8 cellular contexts compared by ENCODE assay signal in the genomic region with DNA sequence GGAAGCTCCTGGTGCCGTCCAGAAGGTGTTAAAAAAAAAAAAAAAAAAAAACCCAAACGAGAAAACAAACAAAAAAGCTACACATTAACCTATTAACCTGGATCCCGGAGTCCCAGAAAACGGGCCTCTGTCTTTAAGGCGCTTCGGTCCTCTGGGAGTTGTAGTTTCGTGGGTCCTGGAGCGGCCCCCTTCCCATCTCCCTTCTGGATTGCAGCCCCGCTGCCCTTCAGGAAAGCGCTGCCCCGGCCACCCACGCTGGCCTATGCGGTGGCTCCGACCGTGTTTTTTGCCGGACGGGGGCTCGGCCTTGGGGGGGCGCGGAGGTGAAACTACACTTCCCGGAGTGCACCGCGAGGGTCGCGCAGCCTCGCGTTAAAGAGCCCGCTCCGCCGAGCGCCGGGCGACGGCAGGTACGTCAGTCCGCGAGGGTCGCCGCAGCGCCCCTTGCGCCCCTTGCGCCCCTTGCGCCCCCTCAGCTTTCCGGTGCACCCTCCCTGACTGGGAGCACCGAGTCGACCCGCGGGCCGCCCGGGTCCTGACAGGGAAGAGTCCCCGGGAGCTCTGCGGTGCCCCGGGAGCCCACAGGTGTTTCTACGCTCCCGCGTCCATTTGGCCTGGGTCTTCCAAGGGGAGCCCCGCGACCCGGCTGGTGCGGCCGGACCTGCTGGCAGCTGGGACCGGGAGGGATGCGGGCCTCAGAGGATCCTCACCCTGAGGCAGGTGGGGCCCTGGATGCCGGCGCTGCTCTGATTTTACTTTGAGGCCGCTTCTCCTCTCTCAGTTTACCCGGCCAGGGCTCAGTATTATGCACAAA. TPM values are rescaled to one million over a fixed set of nuclear protein-coding genes. Genes with fewer than 3 reads are reported as not detected.
DNase-seq lines count a peak whose midpoint lies in the region; ATAC-seq and TF ChIP-seq lines count a peak whose summit lies in the region.

A gene (plus strand): TSS at position 375 of the 814 bp plus-strand sequence. CDS start 8,596 bp downstream, outside the sequence.

- H4K91ac ChIP-seq in trophoblast cell (ENCODE audit: low read depth, low read length) = peak within 1 kb of the TSS; percentile 100

- H4K12ac ChIP-seq in trophoblast cell (ENCODE audit: low read depth, low read length) = peak within 1 kb of the TSS; percentile 98

- no peaks in the 10 kb centered on the region for H3K27me3 Mint-ChIP-seq in activated naive CD8-positive, alpha-beta T cell

- H2AFZ ChIP-seq in trophoblast cell (ENCODE audit: insufficient read depth, low read length, poor library complexity) = peak within 1 kb of the TSS; percentile 96

- TF ChIP-seq EP300 in tibial nerve (IDR thresholded peaks at IDR 0.05) = peak; percentile 18 to 49

- peak within 1 kb of the TSS; percentile 98 for H4K8ac ChIP-seq in trophoblast cell (ENCODE audit: low read depth, low read length)

- H2AK5ac ChIP-seq in trophoblast cell (ENCODE audit: low read length) = no peak within 1 kb of the TSS

- no peaks in the 10 kb centered on the region for H3K79me2 ChIP-seq in DOHH2 (ENCODE audit: control insufficient read depth, low read length)
- peaks cover 5% of the 10 kb centered on the region for H3K79me2 ChIP-seq in trophoblast cell (ENCODE audit: control insufficient read depth, insufficient read depth, low read length, poor library complexity)

- no peaks in the 10 kb centered on the region for H3K36me3 Mint-ChIP-seq in activated naive CD8-positive, alpha-beta T cell

- H3K9me2 ChIP-seq in DOHH2 (replicated peaks; ENCODE audit: control insufficient read depth, low read length) = no peaks in the 10 kb centered on the region

- peak within 1 kb of the TSS; percentile 94 for H3K4me3 Mint-ChIP-seq in activated naive CD8-positive, alpha-beta T cell

- H3K27ac ChIP-seq in DOHH2 (ENCODE audit: low read depth, low read length) (peak within 1 kb of the TSS; percentile 74), cardiac muscle cell (peak within 1 kb of the TSS; percentile 100), trophoblast cell (ENCODE audit: low read depth, low read length) (peak within 1 kb of the TSS; percentile 97), tibial nerve (peak within 1 kb of the TSS; percentile 89 to 97 (median 93))

- H3K9ac ChIP-seq in trophoblast cell (ENCODE audit: low read length) = peak within 1 kb of the TSS; percentile 100

- no peak for TF ChIP-seq POLR2A in tibial nerve (IDR thresholded peaks at IDR 0.05)

- peak within 1 kb of the TSS; percentile 82 for H3K4me3 ChIP-seq in DOHH2 (ENCODE audit: low read length)
- H3K4me3 ChIP-seq in cardiac muscle cell = peak within 1 kb of the TSS; percentile 54
- peak within 1 kb of the TSS; percentile 95 for H3K4me3 ChIP-seq in trophoblast cell (ENCODE audit: low read depth, low read length)
- peak within 1 kb of the TSS; percentile 67 to 96 (median 84) for H3K4me3 ChIP-seq in tibial nerve

- H2BK120ac ChIP-seq in trophoblast cell (ENCODE audit: insufficient read depth, low read length, poor library complexity) = peak within 1 kb of the TSS; percentile 100

- DNase-seq in HuH-7 (ENCODE audit: low spot score) (peak; percentile 99), SK-N-DZ (ENCODE audit: low spot score) (peak; percentile 87), cardiac muscle cell (ENCODE audit: low read depth in 1 of 2, low spot score in 1 of 2) (peak; percentile 72 to 88), trophoblast cell (peak in 1 of 2 donors; percentile 67), tibial nerve (ENCODE audit: low spot score in 2 of 2) (peak in 1 of 2 donors; percentile 53)

- peak within 1 kb of the TSS; percentile 100 for H3K18ac ChIP-seq in trophoblast cell (ENCODE audit: low read length)

- peaks cover 24% of the 10 kb centered on the region for H3K4me1 Mint-ChIP-seq in activated naive CD8-positive, alpha-beta T cell (ENCODE audit: low read depth)

- H3K27me3 ChIP-seq in DOHH2 (ENCODE audit: control insufficient read depth, low read length) (no peaks in the 10 kb centered on the region), cardiac muscle cell (no peaks in the 10 kb centered on the region), trophoblast cell (ENCODE audit: insufficient read depth, low read length) (no peaks in the 10 kb centered on the region), tibial nerve (no peaks in the 10 kb centered on the region)

- H3K27ac Mint-ChIP-seq in activated naive CD8-positive, alpha-beta T cell = peak within 1 kb of the TSS; percentile 90

- H3K23ac ChIP-seq in trophoblast cell (ENCODE audit: low read length) = no peak within 1 kb of the TSS

- no peaks in the 10 kb centered on the region for H3K36me3 ChIP-seq in DOHH2 (ENCODE audit: control insufficient read depth, low read length)
- H3K36me3 ChIP-seq in cardiac muscle cell = no peaks in the 10 kb centered on the region
- H3K36me3 ChIP-seq in trophoblast cell (ENCODE audit: control insufficient read depth in 1 of 2, insufficient read depth in 2 of 2, low read length in 2 of 2) = no peaks in the 10 kb centered on the region
- no peaks in the 10 kb centered on the region for H3K36me3 ChIP-seq in tibial nerve

- H3K4ac ChIP-seq in trophoblast cell (ENCODE audit: low read depth, low read length) = peak within 1 kb of the TSS; percentile 93

- H3K79me1 ChIP-seq in trophoblast cell (ENCODE audit: low read length) = peaks cover 7% of the 10 kb centered on the region

- H3K14ac ChIP-seq in trophoblast cell (ENCODE audit: low read length) = peak within 1 kb of the TSS; percentile 98

- peaks cover 3% of the 10 kb centered on the region; the same call in 1 of the 2 replicates for H3F3A ChIP-seq in DOHH2 (ENCODE audit: control insufficient read depth, insufficient read depth)

- H3K9me3 ChIP-seq in DOHH2 (ENCODE audit: control insufficient read depth, insufficient read depth, low read length) (no peaks in the 10 kb centered on the region), cardiac muscle cell (ENCODE audit: low read depth) (no peaks in the 10 kb centered on the region), trophoblast cell (ENCODE audit: insufficient read depth, low read depth, low read length) (peaks cover 3% of the 10 kb centered on the region), tibial nerve (no peaks in the 10 kb centered on the region)

- peak within 1 kb of the TSS; percentile 100 for H2BK5ac ChIP-seq in trophoblast cell (ENCODE audit: low read depth, low read length, poor library complexity)

- peak; percentile 81 for ATAC-seq in GM21515 (IDR thresholded peaks at IDR 0.05; ENCODE audit: unreplicated experiment)

- H3K4me1 ChIP-seq in DOHH2 (ENCODE audit: control insufficient read depth, low read length) (peaks cover 19% of the 10 kb centered on the region), cardiac muscle cell (ENCODE audit: low read depth) (peaks cover 8% of the 10 kb centered on the region), trophoblast cell (ENCODE audit: control insufficient read depth in 1 of 2, insufficient read depth in 2 of 2, low read length in 2 of 2) (peaks cover 2 to 3% of the 10 kb centered on the region in 2 experiments), tibial nerve (peaks cover 0 to 27% (median 5%) of the 10 kb centered on the region in 4 donors)

- H4K20me1 ChIP-seq in DOHH2 (ENCODE audit: control insufficient read depth, insufficient read depth, low read depth, low read length) = no peaks in the 10 kb centered on the region

- H3K4me2 ChIP-seq in DOHH2 (ENCODE audit: low read length) (peak within 1 kb of the TSS; percentile 65), trophoblast cell (ENCODE audit: low read length) (peak within 1 kb of the TSS; percentile 98)

- H2BK12ac ChIP-seq in trophoblast cell (ENCODE audit: low read length) = peak within 1 kb of the TSS; percentile 100

- WGBS in trophoblast cell (ENCODE audit: extremely low coverage, insufficient coverage, insufficient read length) = no CpG with 5 or more reads among the region's 67 CpGs
- 0 to 1% methylated on average over 31 to 44 of the region's 67 CpGs for WGBS in tibial nerve, 2 donors

- TF ChIP-seq CTCF in DOHH2 (IDR thresholded peaks at IDR 0.05; ENCODE audit: low read depth, low read length, poor library complexity, severe bottlenecking) = peak; percentile 62
- TF ChIP-seq CTCF in cardiac muscle cell (IDR thresholded peaks at IDR 0.05; ENCODE audit: low read depth, low read length) = no peak
- TF ChIP-seq CTCF in tibial nerve (IDR thresholded peaks at IDR 0.05) = peak in 2 of 5 experiments; percentile 26 to 53

- no peaks in the 10 kb centered on the region for H3K9me3 Mint-ChIP-seq in activated naive CD8-positive, alpha-beta T cell (ENCODE audit: low read depth)

RNA-seq across cellular contexts. Expression of the gene that starts here (rescaled TPM):
- polyA plus RNA-seq in SK-N-DZ (2014; cell fraction: cytosol; rRNA removed) = 5.6 and 8.2 TPM in 2 replicates
- 34.9 and 44.3 TPM in 2 replicates for polyA plus RNA-seq in SK-N-DZ (2014; cell fraction: nucleus; rRNA removed)
- total RNA-seq in cardiac muscle cell = 13.8 and 22.5 TPM in 2 replicates
- 10.2 and 12.0 TPM in 2 replicates for polyA plus RNA-seq in cardiac muscle cell
- 2.9 and 3.5 TPM in 2 replicates for polyA plus RNA-seq in trophoblast cell (2013)
- 10 to 100 TPM; 21.3 to 53.1 (median 37.9) TPM for total RNA-seq in tibial nerve
